In the genomic region with DNA sequence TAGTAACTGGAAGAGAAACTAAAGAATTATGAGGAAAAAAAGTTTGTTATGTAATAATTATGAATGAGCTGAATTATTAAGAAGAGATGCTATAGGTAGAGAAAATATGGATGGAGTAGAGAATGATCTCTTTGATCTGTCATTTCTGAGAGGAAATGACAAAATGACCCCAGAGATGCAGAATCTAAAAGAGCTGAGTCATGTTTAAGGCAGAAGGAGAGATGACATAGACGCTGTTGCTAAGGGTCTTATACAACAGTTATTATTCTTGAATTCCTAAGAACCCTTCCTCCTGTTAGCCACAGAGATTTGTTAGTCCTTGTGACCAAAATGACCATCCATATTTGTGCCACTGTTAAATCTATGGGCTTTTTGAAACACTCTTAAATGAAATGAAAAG, we compare ENCODE assay signal across 23 cellular contexts. TPM values are rescaled to one million over a fixed set of nuclear protein-coding genes. Genes with fewer than 3 reads are reported as not detected.
"Had no signal": no experiment of that assay in that cellular context is flagged by ENCODE, and none has a peak within 500 bp of the region (broad histone marks: within the 10 kb centered on the region; RNA-seq: fewer than 3 reads in every experiment).

No MANE protein-coding gene starts in this region.

- H3K27me3 Mint-ChIP-seq: activated naive CD8-positive, alpha-beta T cell treated with anti-CD3 and anti-CD28 coated beads, Interleukin-2, amount 10 ng/mL, durations not matched to agents 7 days and 5 days had no signal

- H3K9me3 ChIP-seq: adrenal gland, breast epithelium, MG63 had no signal

- H3K4me1 Mint-ChIP-seq: activated naive CD8-positive, alpha-beta T cell treated with anti-CD3 and anti-CD28 coated beads, Interleukin-2, amount 10 ng/mL, durations not matched to agents 7 days and 5 days had no signal

- H3K4me1 ChIP-seq: adrenal gland, breast epithelium had no signal

- DNase-seq: activated CD4-positive, alpha-beta T cell treated with anti-CD3 and anti-CD28 coated beads for 48 hours; activated CD4-positive, alpha-beta T cell treated with anti-CD3 and anti-CD28 coated beads, Interleukin-2, amount 50 U/mL, for 4 hours; activated CD4-positive, CD25-positive, alpha-beta regulatory T cell treated with anti-CD3 and anti-CD28 coated beads, Interleukin-2, amount 50 U/mL, for 72 hours; activated CD8-positive, alpha-beta memory T cell treated with anti-CD3 and anti-CD28 coated beads, Interleukin-2, amount 50 U/mL, for 48 hours; activated CD8-positive, alpha-beta T cell treated with anti-CD3 and anti-CD28 coated beads, Interleukin-2, amount 10 ng/mL, durations not matched to agents 7 days and 5 days; activated naive CD4-positive, alpha-beta T cell treated with anti-CD3 and anti-CD28 coated beads, Interleukin-2, amount 50 U/mL, for 16 hours; activated naive CD8-positive, alpha-beta T cell treated with anti-CD3 and anti-CD28 coated beads, Interleukin-2, amount 10 ng/mL, durations not matched to agents 7 days and 5 days; activated T-cell treated with anti-CD3 and anti-CD28 coated beads, Interleukin-2, amount 50 U/mL, for 1 hour; adrenal gland; anterior cingulate cortex; caudate nucleus; MG63; MV-4-11; NCI-H1105; NCI-H1436; NCI-H1694 treated with DMSO at 0.1 percent for 48 hours; NCI-H2029 treated with DMSO at 0.1 percent for 48 hours; NCI-H524; PC-9; SIG-M5; T-helper 2 cell had no signal

- H3K36me3 ChIP-seq: adrenal gland, breast epithelium, MG63 had no signal

- H3K9me3 Mint-ChIP-seq: activated naive CD8-positive, alpha-beta T cell treated with anti-CD3 and anti-CD28 coated beads, Interleukin-2, amount 10 ng/mL, durations not matched to agents 7 days and 5 days had no signal

- H3K27me3 ChIP-seq: adrenal gland, breast epithelium, MG63 had no signal

- H3K36me3 Mint-ChIP-seq: activated naive CD8-positive, alpha-beta T cell treated with anti-CD3 and anti-CD28 coated beads, Interleukin-2, amount 10 ng/mL, durations not matched to agents 7 days and 5 days had no signal

- H3K4me2 ChIP-seq: KMS-11, PC-9 had no signal

- H3K9ac ChIP-seq: KMS-11 had no signal

- H3K4me3 ChIP-seq: adrenal gland, breast epithelium, MG63, PC-9 had no signal

- H3K27ac ChIP-seq: adrenal gland, breast epithelium, KMS-11, PC-9 had no signal

- H3K27ac Mint-ChIP-seq: activated CD8-positive, alpha-beta T cell treated with anti-CD3 and anti-CD28 coated beads, Interleukin-2, amount 10 ng/mL, durations not matched to agents 7 days and 5 days; activated naive CD8-positive, alpha-beta T cell treated with anti-CD3 and anti-CD28 coated beads, Interleukin-2, amount 10 ng/mL, durations not matched to agents 7 days and 5 days had no signal

- H2AFZ ChIP-seq: PC-9 had no signal

- H3K4me3 Mint-ChIP-seq: activated CD8-positive, alpha-beta T cell treated with anti-CD3 and anti-CD28 coated beads, Interleukin-2, amount 10 ng/mL, durations not matched to agents 7 days and 5 days; activated naive CD8-positive, alpha-beta T cell treated with anti-CD3 and anti-CD28 coated beads, Interleukin-2, amount 10 ng/mL, durations not matched to agents 7 days and 5 days had no signal

RNA-seq across cellular contexts. Expression of gene FREM2, which starts 58.3 kb away (rescaled TPM):
- total RNA-seq: activated CD8-positive, alpha-beta T cell treated with anti-CD3 and anti-CD28 coated beads, Interleukin-2, amount 10 ng/mL, durations not matched to agents 7 days and 5 days; activated naive CD8-positive, alpha-beta T cell treated with anti-CD3 and anti-CD28 coated beads, Interleukin-2, amount 10 ng/mL, durations not matched to agents 7 days and 5 days had no signal
